8 cellular contexts compared by ENCODE assay signal in genomic region chr12:6451348-6452244, GRCh38. TPM values are rescaled to one million over a fixed set of nuclear protein-coding genes. Genes with fewer than 3 reads are reported as not detected.
A peak's percentile ranks its signal among the peaks of the same experiment; 100 is the strongest.
DNase-seq lines count a peak whose midpoint lies in the region; ATAC-seq and TF ChIP-seq lines count a peak whose summit lies in the region.

TSS of gene TAPBPL (plus strand) at chr12:6452042. CDS start at chr12:6452249, 207 bp downstream.

- peaks cover 5% of the 10 kb centered on the region for H3K79me2 ChIP-seq in Karpas-422 (ENCODE audit: low read length)

- H3K9ac ChIP-seq in Karpas-422 (ENCODE audit: low read length): peak within 1 kb of the TSS; percentile 95

- H3K27ac Mint-ChIP-seq in neural crest cell (ENCODE audit: unreplicated experiment): peak within 1 kb of the TSS; percentile 92

- H3K36me3 Mint-ChIP-seq in neural crest cell (ENCODE audit: low read depth): no peaks in the 10 kb centered on the region

- CTCF ChIA-PET in RWPE1 (lab: Yijun Ruan, JAX): interaction anchor here (0.6 to 1.2 kb wide), 5 partner anchors 11 to 86 kb away, joined by 3 to 4 read pairs (median 3); no protein-coding TSS in a partner anchor

- TF ChIP-seq EP300 in suprapubic skin (IDR thresholded peaks at IDR 0.05): no peak

- H4K20me1 ChIP-seq in Karpas-422 (ENCODE audit: insufficient read depth, low read depth, low read length): no peaks in the 10 kb centered on the region

- H3K36me3 ChIP-seq in Karpas-422 (ENCODE audit: insufficient read depth, low read length): peaks cover 6% of the 10 kb centered on the region; the same call in 1 of the 2 replicates
- H3K36me3 ChIP-seq in suprapubic skin: peaks cover 18% of the 10 kb centered on the region

- TF ChIP-seq POLR2A in suprapubic skin (IDR thresholded peaks at IDR 0.05): peak in 1 of 2 donors; percentile 41

- TF ChIP-seq CTCF in RWPE1 (conservative IDR thresholded peaks at IDR 0.05; ENCODE audit: low read depth) (no peak), foreskin fibroblast (IDR thresholded peaks at IDR 0.05; ENCODE audit: low read depth, low read length) (no peak), neural crest cell (conservative IDR thresholded peaks at IDR 0.05) (no peak), suprapubic skin (IDR thresholded peaks at IDR 0.05) (no peak)

- no peaks in the 10 kb centered on the region for H3K27me3 Mint-ChIP-seq in neural crest cell (ENCODE audit: low read depth)

- no peaks in the 10 kb centered on the region for H3K9me3 Mint-ChIP-seq in neural crest cell

- H3K4me2 ChIP-seq in Karpas-422 (ENCODE audit: low read depth, low read length, poor library complexity, severe bottlenecking): peak within 1 kb of the TSS; percentile 96

- H3K4me1 Mint-ChIP-seq in neural crest cell: peaks cover 26% of the 10 kb centered on the region

- peak within 1 kb of the TSS; percentile 100 for H3K27ac ChIP-seq in Karpas-422 (ENCODE audit: low read length)
- H3K27ac ChIP-seq in RWPE1: peak within 1 kb of the TSS; percentile 90
- H3K27ac ChIP-seq in suprapubic skin: peak within 1 kb of the TSS; percentile 98

- H3K9me3 ChIP-seq in Karpas-422 (ENCODE audit: low read length) (no peaks in the 10 kb centered on the region), suprapubic skin (no peaks in the 10 kb centered on the region)

- WGBS in suprapubic skin: 1% methylated on average over 26 of the region's 27 CpGs

- ATAC-seq in GM21447 (IDR thresholded peaks at IDR 0.05; ENCODE audit: unreplicated experiment): peak; percentile 74

- H3K4me3 Mint-ChIP-seq in neural crest cell: peak within 1 kb of the TSS; percentile 87

- DNase-seq in COR-L47 (lab: John Stamatoyannopoulos, UW) (peak; percentile 69), Karpas-422 (peak; percentile 88), RWPE1 (ENCODE audit: low spot score) (peak; percentile 66), foreskin fibroblast (peak; percentile 78 to 90), neural crest cell (ENCODE audit: low read depth, low spot score) (peak; percentile 44), suprapubic skin (ENCODE audit: low spot score in 2 of 2) (peak in 1 of 2 donors; percentile 85)
- peak; percentile 70 for DNase-seq in activated gamma-delta T cell treated with anti-CD3 and anti-CD28 coated beads, Interleukin-2, amount 50 U/mL, for 16 hours (ENCODE audit: low read depth)

- H3K4me3 ChIP-seq in Karpas-422 (ENCODE audit: low read length) (peak within 1 kb of the TSS; percentile 68), foreskin fibroblast (ENCODE audit: low read depth in 1 of 2, low read length in 2 of 2) (peak within 1 kb of the TSS; percentile 52 to 63), suprapubic skin (peak within 1 kb of the TSS; percentile 85)

- POLR2A ChIA-PET in RWPE1 (lab: Yijun Ruan, JAX; ENCODE audit: low non-redundant PET): interaction anchor here (0.5 to 0.7 kb wide), 4 partner anchors 62 to 249 kb away, joined by 4 to 11 read pairs (median 5); no protein-coding TSS in a partner anchor

- no peak within 1 kb of the TSS for H2AFZ ChIP-seq in Karpas-422 (ENCODE audit: low read length)

- no peaks in the 10 kb centered on the region for H3K9me2 ChIP-seq in Karpas-422 (replicated peaks; ENCODE audit: insufficient read depth, low read length)

- H3K4me1 ChIP-seq in Karpas-422 (ENCODE audit: low read length) (peaks cover 55% of the 10 kb centered on the region), suprapubic skin (peaks cover 27% of the 10 kb centered on the region)

- H3K27me3 ChIP-seq in Karpas-422 (ENCODE audit: low read length) (no peaks in the 10 kb centered on the region), suprapubic skin (no peaks in the 10 kb centered on the region)

RNA-seq across cellular contexts. Expression of gene TAPBPL, which starts in this region (rescaled TPM):
- 6.1 and 11.2 TPM in 2 replicates for total RNA-seq in Karpas-422 (2014; rRNA removed; shearing (Covaris generic); ENCODE audit: low replicate concordance)
- total RNA-seq in neural crest cell (0.73 and 1.2 TPM in 2 replicates), suprapubic skin (10 to 100 TPM; 10.9 to 25.2 (median 17.7) TPM)
